Comparison of ENCODE assay signal across 2 cellular contexts in genomic region chr1:201473296-201473695, GRCh38.
TF ChIP-seq lines count a peak whose summit lies in the region.

No MANE protein-coding gene starts in this region.

TF ChIP-seq in IMR-90, 13 proteins besides CTCF, POLR2A, EP300 and RAD21:
- no peak for TF ChIP-seq SMC3 (IDR thresholded peaks at IDR 0.05; ENCODE audit: low read depth, low read length)
- no peak for TF ChIP-seq ELK1 (IDR thresholded peaks at IDR 0.05; ENCODE audit: borderline replicate concordance, low read depth, low read length)
- TF ChIP-seq MAFK (IDR thresholded peaks at IDR 0.05; ENCODE audit: low read depth, low read length), result no peak
- no peak for TF ChIP-seq RFX5 (IDR thresholded peaks at IDR 0.05; ENCODE audit: low read depth, low read length)
- TF ChIP-seq MXI1 (IDR thresholded peaks at IDR 0.05; ENCODE audit: borderline replicate concordance, low read depth, low read length), result no peak
- no peak for TF ChIP-seq BHLHE40 (IDR thresholded peaks at IDR 0.05; ENCODE audit: low read depth, low read length)
- no peak for TF ChIP-seq CEBPB (IDR thresholded peaks at IDR 0.05; ENCODE audit: low read depth, low read length)
- TF ChIP-seq USF2 (IDR thresholded peaks at IDR 0.05; ENCODE audit: low read depth, low read length), result no peak
- TF ChIP-seq FOS (IDR thresholded peaks at IDR 0.05; ENCODE audit: low read depth, low read length), result no peak
- TF ChIP-seq RCOR1 (IDR thresholded peaks at IDR 0.05; ENCODE audit: insufficient replicate concordance, low read length), result no peak
- TF ChIP-seq NFE2L2 (IDR thresholded peaks at IDR 0.05; ENCODE audit: low read depth, low read length), result no peak
- TF ChIP-seq CHD1 (IDR thresholded peaks at IDR 0.05; ENCODE audit: low read depth, low read length), result no peak

TF ChIP-seq in H1, 55 proteins besides CTCF, POLR2A, EP300 and RAD21:
- TF ChIP-seq BRCA1 (IDR thresholded peaks at IDR 0.05; ENCODE audit: low read depth, low read length) (no peak), CREB1 (IDR thresholded peaks at IDR 0.05) (no peak), SRF (IDR thresholded peaks at IDR 0.05; ENCODE audit: low read depth, low read length) (no peak), KDM4A (IDR thresholded peaks at IDR 0.05; ENCODE audit: low read depth, low read length, severe bottlenecking) (no peak), GABPA (IDR thresholded peaks at IDR 0.05; ENCODE audit: borderline replicate concordance, insufficient read depth, low read length) (no peak)
